ENCODE assay signal across 21 cellular contexts in the genomic region with DNA sequence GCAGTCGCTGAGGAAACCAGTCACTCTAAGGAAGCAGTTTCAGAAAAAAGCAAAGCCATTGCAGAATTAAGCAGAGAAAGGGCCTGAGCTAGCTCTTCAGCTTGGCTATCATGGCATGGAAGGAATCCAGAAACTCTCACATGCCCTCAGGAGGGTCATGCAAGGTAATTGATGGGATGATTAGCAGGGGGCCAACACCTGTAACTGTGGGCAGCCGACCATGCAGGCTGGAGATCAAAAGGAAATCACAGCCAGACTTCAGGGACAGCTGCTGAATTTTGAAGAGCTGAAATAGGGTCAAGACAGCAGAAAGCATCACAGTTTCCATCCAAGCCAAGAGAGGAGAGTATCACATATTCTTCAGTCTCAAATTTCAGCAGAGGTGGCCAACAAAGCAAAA.
DNase-seq lines count a peak whose midpoint lies in the region; ATAC-seq, FAIRE-seq and TF ChIP-seq lines count a peak whose summit lies in the region.
"Had no signal": no experiment of that assay in that cellular context is flagged by ENCODE, and none has a peak within 500 bp of the region (broad histone marks: within the 10 kb centered on the region; RNA-seq: fewer than 3 reads in every experiment).

No MANE protein-coding gene starts in this region.

- no peak overlapping the region for H3K4me3 ChIP-seq in endodermal cell (ENCODE audit: low read length)
- H3K4me3 ChIP-seq in neuronal stem cell (ENCODE audit: low read length in 2 of 2) = no peak overlapping the region
- no peak overlapping the region for H3K4me3 ChIP-seq in pancreas
- H3K4me3 ChIP-seq: HAP-1, MG63, SK-N-MC had no signal

- no peaks in the 10 kb centered on the region for H3K79me1 ChIP-seq in neuronal stem cell (ENCODE audit: low read depth, low read length)

- H3K4me1 ChIP-seq in endodermal cell (ENCODE audit: control insufficient read depth, insufficient read depth, low read length) (peaks cover 4% of the 10 kb centered on the region), neuronal stem cell (ENCODE audit: control insufficient read depth in 2 of 2, insufficient read depth in 1 of 2, low read depth in 1 of 2, low read length in 2 of 2) (peaks cover 3 to 4% of the 10 kb centered on the region in 2 donors), pancreas (no peaks in the 10 kb centered on the region)

- no peak for ATAC-seq in pancreas
- no peak for ATAC-seq in GM21423 (IDR thresholded peaks at IDR 0.05; ENCODE audit: unreplicated experiment)
- ATAC-seq: Panc1, Right ventricle myocardium inferior had no signal

- H2BK15ac ChIP-seq in neuronal stem cell (ENCODE audit: low read length) = no peak overlapping the region

- H3K9me3 ChIP-seq in endodermal cell (ENCODE audit: control insufficient read depth, low read length) = no peaks in the 10 kb centered on the region
- H3K9me3 ChIP-seq in neuronal stem cell (replicated peaks in 1 of 2; ENCODE audit: control insufficient read depth in 2 of 2, insufficient read depth in 1 of 2, low read depth in 1 of 2, low read length in 2 of 2) = no peaks in the 10 kb centered on the region
- no peaks in the 10 kb centered on the region for H3K9me3 ChIP-seq in pancreas
- H3K9me3 ChIP-seq: HAP-1, MG63 had no signal

- no peak overlapping the region for H3K23ac ChIP-seq in neuronal stem cell (ENCODE audit: low read depth, low read length, poor library complexity)

- no peak overlapping the region for H2AK5ac ChIP-seq in neuronal stem cell (ENCODE audit: low read depth, low read length)

- 59 to 67% methylated on average over 2 of the region's 2 CpGs for WGBS in endodermal cell (ENCODE audit: insufficient coverage in 1 of 2, insufficient read length in 1 of 2), 2 experiments
- WGBS in neuronal stem cell (ENCODE audit: extremely low coverage in 2 of 2, insufficient read length in 2 of 2, insufficient replicate concordance in 1 of 2), 2 donors = no CpG with 5 or more reads among the region's 2 CpGs
- WGBS in pancreas, 2 donors = 27 to 47% methylated on average over 2 of the region's 2 CpGs

- no peak overlapping the region for H3K14ac ChIP-seq in neuronal stem cell (ENCODE audit: low read length)

- H4K8ac ChIP-seq in neuronal stem cell (ENCODE audit: low read depth, low read length) = no peak overlapping the region

- H3K27me3 ChIP-seq in endodermal cell (ENCODE audit: control insufficient read depth, insufficient read depth, low read length, poor library complexity, severe bottlenecking) = no peaks in the 10 kb centered on the region
- H3K27me3 ChIP-seq in neuronal stem cell (ENCODE audit: control insufficient read depth in 3 of 3, insufficient read depth in 3 of 3, low read depth in 1 of 3, low read length in 3 of 3) = peaks cover 0 to 4% (median 0%) of the 10 kb centered on the region in 3 experiments
- no peaks in the 10 kb centered on the region for H3K27me3 ChIP-seq in pancreas
- H3K27me3 ChIP-seq: MG63 had no signal

- no peak overlapping the region for H3K18ac ChIP-seq in neuronal stem cell (ENCODE audit: low read length)

- intact Hi-C loops in pancreas (cut with DNase I) = no loop called here
- intact Hi-C loops in activated CD4-positive, alpha-beta T cell treated with anti-CD3 and anti-CD28 coated beads, Interleukin-2, amount 10 ng/mL, durations not matched to agents 24 days and 14 days (cut with micrococcal nuclease) = no loop called here

- DNase-seq in NCI-H1105 treated with DMSO at 0.1 percent for 48 hours (lab: John Stamatoyannopoulos, UW) (peak; percentile 11), NCI-H1105 (lab: John Stamatoyannopoulos, UW) (no peak), NCI-H524 (lab: John Stamatoyannopoulos, UW) (peak; percentile 38 to 78), endodermal cell (peak; percentile 51), neuronal stem cell (ENCODE audit: low spot score) (no peak), pancreas (no peak)
- no peak for DNase-seq in activated CD4-positive, alpha-beta T cell treated with anti-CD3 and anti-CD28 coated beads, Interleukin-2, amount 10 ng/mL, durations not matched to agents 24 days and 14 days
- DNase-seq: CD4-positive, CD25-positive, alpha-beta regulatory T cell; IMR-90; Karpas-422; MG63; NCI-H1092 treated with DMSO at 0.1 percent for 48 hours; NCI-H1930; NCI-H526 treated with DMSO at 0.1 percent for 48 hours had no signal

- no peak overlapping the region for H3K4me3 Mint-ChIP-seq in endodermal cell
- no peak overlapping the region for H3K4me3 Mint-ChIP-seq in activated CD4-positive, alpha-beta T cell treated with anti-CD3 and anti-CD28 coated beads, Interleukin-2, amount 10 ng/mL, durations not matched to agents 24 days and 14 days
- H3K4me3 Mint-ChIP-seq: B cell; CD4-positive, CD25-positive, alpha-beta regulatory T cell had no signal

- no peaks in the 10 kb centered on the region for H3K27me3 Mint-ChIP-seq in endodermal cell (ENCODE audit: insufficient read depth)
- H3K27me3 Mint-ChIP-seq in activated CD4-positive, alpha-beta T cell treated with anti-CD3 and anti-CD28 coated beads, Interleukin-2, amount 10 ng/mL, durations not matched to agents 24 days and 14 days = no peaks in the 10 kb centered on the region
- H3K27me3 Mint-ChIP-seq: B cell; CD4-positive, CD25-positive, alpha-beta regulatory T cell had no signal

- no peaks in the 10 kb centered on the region for H3K4me1 Mint-ChIP-seq in endodermal cell
- H3K4me1 Mint-ChIP-seq in activated CD4-positive, alpha-beta T cell treated with anti-CD3 and anti-CD28 coated beads, Interleukin-2, amount 10 ng/mL, durations not matched to agents 24 days and 14 days = no peaks in the 10 kb centered on the region
- H3K4me1 Mint-ChIP-seq: B cell; CD4-positive, CD25-positive, alpha-beta regulatory T cell had no signal

- H3K4ac ChIP-seq in neuronal stem cell (ENCODE audit: low read length) = no peak overlapping the region

- H2AFZ ChIP-seq in neuronal stem cell (ENCODE audit: low read length) = peak overlapping the region; percentile 59

- H3K27ac ChIP-seq in endodermal cell (ENCODE audit: low read depth, low read length) (no peak overlapping the region), neuronal stem cell (replicated peaks; ENCODE audit: low read length) (no peak overlapping the region), pancreas (no peak overlapping the region)
- H3K27ac ChIP-seq: 22Rv1, SK-N-MC had no signal

- no peak overlapping the region for H3K4me2 ChIP-seq in neuronal stem cell (ENCODE audit: insufficient read depth, low read length, poor library complexity, severe bottlenecking)

- no peak overlapping the region for H2BK5ac ChIP-seq in neuronal stem cell (ENCODE audit: low read length)

- H2BK12ac ChIP-seq in neuronal stem cell (ENCODE audit: low read length) = no peak overlapping the region

- no peaks in the 10 kb centered on the region for H3K36me3 ChIP-seq in endodermal cell (ENCODE audit: control insufficient read depth, insufficient read depth, low read length)
- no peaks in the 10 kb centered on the region for H3K36me3 ChIP-seq in neuronal stem cell (replicated peaks in 1 of 2; ENCODE audit: control insufficient read depth in 2 of 2, insufficient read depth in 2 of 2, low read length in 2 of 2)
- no peaks in the 10 kb centered on the region for H3K36me3 ChIP-seq in pancreas
- H3K36me3 ChIP-seq: HAP-1, MG63 had no signal

- no peak for FAIRE-seq in pancreas (lab: Jason Lieb, UNC)

- no peak for TF ChIP-seq CTCF in endodermal cell (conservative IDR thresholded peaks at IDR 0.05)
- no peak for TF ChIP-seq CTCF in pancreas (IDR thresholded peaks at IDR 0.05)

- no peak overlapping the region for H4K91ac ChIP-seq in neuronal stem cell (ENCODE audit: low read depth, low read length, poor library complexity)

- no peak overlapping the region for H2BK120ac ChIP-seq in neuronal stem cell (ENCODE audit: low read depth, low read length)

- H3K9me3 Mint-ChIP-seq in endodermal cell = no peaks in the 10 kb centered on the region
- H3K9me3 Mint-ChIP-seq in activated CD4-positive, alpha-beta T cell treated with anti-CD3 and anti-CD28 coated beads, Interleukin-2, amount 10 ng/mL, durations not matched to agents 24 days and 14 days = no peaks in the 10 kb centered on the region

- no peaks in the 10 kb centered on the region for H3K36me3 Mint-ChIP-seq in endodermal cell (ENCODE audit: low read depth)
- H3K36me3 Mint-ChIP-seq in activated CD4-positive, alpha-beta T cell treated with anti-CD3 and anti-CD28 coated beads, Interleukin-2, amount 10 ng/mL, durations not matched to agents 24 days and 14 days (ENCODE audit: low read depth) = no peaks in the 10 kb centered on the region
- H3K36me3 Mint-ChIP-seq: CD4-positive, CD25-positive, alpha-beta regulatory T cell had no signal

- H3K9ac ChIP-seq in endodermal cell (ENCODE audit: extremely low read depth, low read length, poor library complexity, severe bottlenecking) (no peak overlapping the region), neuronal stem cell (ENCODE audit: low read depth, low read length, poor library complexity) (no peak overlapping the region)

- no peak overlapping the region for H3K27ac Mint-ChIP-seq in endodermal cell
- H3K27ac Mint-ChIP-seq in activated CD4-positive, alpha-beta T cell treated with anti-CD3 and anti-CD28 coated beads, Interleukin-2, amount 10 ng/mL, durations not matched to agents 24 days and 14 days = no peak overlapping the region
- H3K27ac Mint-ChIP-seq: B cell; CD4-positive, CD25-positive, alpha-beta regulatory T cell had no signal

Comparison
In these comparisons a context has a peak if more than half of its experiments do, and no peak if none do; other contexts are left out.
1. DNase-seq: peak in NCI-H1105 treated with DMSO at 0.1 percent for 48 hours (single experiment), NCI-H524 (2 of 2) and endodermal cell (single experiment); none in NCI-H1105 (single experiment), neuronal stem cell (single experiment), pancreas (0 of 6) and activated CD4-positive, alpha-beta T cell treated with anti-CD3 and anti-CD28 coated beads, Interleukin-2, amount 10 ng/mL, durations not matched to agents 24 days and 14 days (single experiment).